Comparison of ENCODE assay signal across 9 cellular contexts in the genomic region with DNA sequence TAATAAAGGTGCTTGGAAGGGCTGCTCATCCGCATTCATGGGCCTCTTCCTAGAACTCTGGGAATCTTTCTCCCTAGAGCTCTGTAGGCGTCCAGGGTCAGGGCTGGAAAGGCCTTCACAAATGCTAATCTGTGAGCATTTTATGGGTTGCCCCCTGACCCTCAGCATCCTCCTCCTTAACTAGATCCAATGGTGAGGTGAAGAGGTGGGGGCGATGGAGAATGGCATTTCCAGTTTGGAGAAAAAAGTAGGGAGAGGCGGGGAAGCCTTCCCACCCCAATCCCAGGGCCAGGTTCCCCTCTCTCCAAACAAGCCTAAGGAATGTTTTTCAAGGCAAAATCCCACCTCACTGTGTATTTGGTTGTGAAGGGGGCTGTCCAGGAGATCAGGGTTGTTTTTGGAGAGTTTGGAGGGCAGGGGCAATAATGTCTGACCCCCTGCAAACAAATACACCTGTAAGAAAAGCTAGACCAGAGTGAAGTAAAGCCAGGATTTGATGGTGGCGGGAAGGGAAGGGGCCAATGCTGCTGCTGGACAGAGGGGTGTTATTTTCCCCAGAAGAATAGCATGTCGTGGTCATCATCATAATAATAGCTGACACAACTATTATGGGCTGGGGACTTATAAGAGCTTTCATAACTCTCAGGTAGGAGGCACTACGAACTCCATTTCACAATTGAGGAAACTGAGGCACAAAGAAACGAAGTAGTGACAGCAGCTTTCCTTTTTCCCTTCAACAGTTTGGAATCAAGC. TPM values are rescaled to one million over a fixed set of nuclear protein-coding genes. Genes with fewer than 3 reads are reported as not detected.
DNase-seq lines count a peak whose midpoint lies in the region; TF ChIP-seq lines count a peak whose summit lies in the region.
"Had no signal": no experiment of that assay in that cellular context is flagged by ENCODE, and none has a peak within 500 bp of the region (broad histone marks: within the 10 kb centered on the region; RNA-seq: fewer than 3 reads in every experiment).

No MANE protein-coding gene starts in this region.

- H3K4me1 Mint-ChIP-seq in chondrocyte (ENCODE audit: low read depth), result peaks cover 28% of the 10 kb centered on the region
- H3K4me1 Mint-ChIP-seq in activated T-helper 2 cell treated with anti-CD3 and anti-CD28 coated beads, Interferon-gamma antibody, Interleukin-2, Interleukin-4, amounts not matched to agents 10 μg/mL and 5 μg/mL and 100 μg/mL, durations not matched to agents 14 hours and 24 hours and 36 hours (ENCODE audit: low read depth), result peaks cover 5% of the 10 kb centered on the region

- no peaks in the 10 kb centered on the region for H4K20me1 ChIP-seq in mammary epithelial cell (ENCODE audit: insufficient read depth, low read length)

- no peaks in the 10 kb centered on the region for H3K36me3 Mint-ChIP-seq in chondrocyte (ENCODE audit: low read depth)
- H3K36me3 Mint-ChIP-seq in activated T-helper 2 cell treated with anti-CD3 and anti-CD28 coated beads, Interferon-gamma antibody, Interleukin-2, Interleukin-4, amounts not matched to agents 10 μg/mL and 5 μg/mL and 100 μg/mL, durations not matched to agents 14 hours and 24 hours and 36 hours (ENCODE audit: low read depth), result no peaks in the 10 kb centered on the region

- H3K27me3 ChIP-seq in breast epithelium (peaks cover 3 to 32% of the 10 kb centered on the region in 2 donors), mammary epithelial cell (ENCODE audit: insufficient read depth, low read length) (peaks cover 29% of the 10 kb centered on the region), stomach smooth muscle (ENCODE audit: control insufficient read depth in 1 of 2, insufficient read depth in 2 of 2, low read length in 2 of 2) (peaks cover 30% of the 10 kb centered on the region in 2 donors)

- H2AFZ ChIP-seq in mammary epithelial cell (ENCODE audit: low read depth, low read length), result no peak overlapping the region

- WGBS in mammary epithelial cell (ENCODE audit: low coverage, missing lambda C conversion rate), result 63% methylated on average over 8 of the region's 8 CpGs

- no peak overlapping the region for H3K4me2 ChIP-seq in mammary epithelial cell (ENCODE audit: insufficient read depth, low read depth, low read length)

- H3K9me3 ChIP-seq in breast epithelium (no peaks in the 10 kb centered on the region), mammary epithelial cell (replicated peaks; ENCODE audit: insufficient read depth, low read length) (no peaks in the 10 kb centered on the region), stomach smooth muscle (ENCODE audit: control insufficient read depth in 2 of 2, low read length in 2 of 2) (no peaks in the 10 kb centered on the region)
- H3K9me3 ChIP-seq: uterus had no signal

- peak overlapping the region; percentile 43 to 79 (median 54) for H3K4me3 ChIP-seq in breast epithelium
- no peak overlapping the region for H3K4me3 ChIP-seq in mammary epithelial cell (replicated peaks in 1 of 3; ENCODE audit: insufficient read depth in 1 of 3, low read depth in 2 of 3, low read length in 3 of 3)
- H3K4me3 ChIP-seq in stomach smooth muscle (ENCODE audit: low read length in 2 of 2), result peak overlapping the region; percentile 73 to 75

- CTCF ChIA-PET in mammary epithelial cell (lab: Charles Lee; ENCODE audit: low non-redundant PET), result interaction anchor here (0.6 to 1.0 kb wide), 2 partner anchors 31 to 670 kb away, joined by 4 to 5 read pairs; no protein-coding TSS in a partner anchor

- H3K36me3 ChIP-seq in breast epithelium (no peaks in the 10 kb centered on the region), mammary epithelial cell (ENCODE audit: insufficient read depth, low read length) (no peaks in the 10 kb centered on the region), stomach smooth muscle (ENCODE audit: control insufficient read depth in 2 of 2, insufficient read depth in 2 of 2, low read length in 2 of 2) (no peaks in the 10 kb centered on the region)
- H3K36me3 ChIP-seq: uterus had no signal

- H3K27ac ChIP-seq in breast epithelium, result no peak overlapping the region
- H3K27ac ChIP-seq in mammary epithelial cell (ENCODE audit: insufficient read depth, low read depth, low read length), result no peak overlapping the region
- no peak overlapping the region for H3K27ac ChIP-seq in stomach smooth muscle (ENCODE audit: low read length)
- H3K27ac ChIP-seq: uterus had no signal

- H3K27me3 Mint-ChIP-seq in chondrocyte (ENCODE audit: low read depth), result peaks cover 31% of the 10 kb centered on the region
- H3K27me3 Mint-ChIP-seq in activated T-helper 2 cell treated with anti-CD3 and anti-CD28 coated beads, Interferon-gamma antibody, Interleukin-2, Interleukin-4, amounts not matched to agents 10 μg/mL and 5 μg/mL and 100 μg/mL, durations not matched to agents 14 hours and 24 hours and 36 hours (ENCODE audit: low read depth), result peaks cover 63% of the 10 kb centered on the region

- intact Hi-C loops in breast epithelium (cut with DNase I; ENCODE audit: low total_unique reads), result no loop called here
- intact Hi-C loops in mammary epithelial cell (cut with micrococcal nuclease), result loop anchor here (1.0 to 10.0 kb wide), 4 partner anchors 302 to 1736 kb away; no protein-coding TSS in a partner anchor
- intact Hi-C loops in activated T-helper 2 cell treated with anti-CD3 and anti-CD28 coated beads, Interferon-gamma antibody, Interleukin-2, Interleukin-4, amounts not matched to agents 10 μg/mL and 5 μg/mL and 100 μg/mL, durations not matched to agents 14 hours and 24 hours and 36 hours (cut with micrococcal nuclease), result loop anchor here (1.0 to 10.0 kb wide), 3 partner anchors 343 to 816 kb away; no protein-coding TSS in a partner anchor

- no peaks in the 10 kb centered on the region for H3K79me2 ChIP-seq in mammary epithelial cell (ENCODE audit: insufficient read depth, low read length)

- peak overlapping the region; percentile 22 for H3K27ac Mint-ChIP-seq in chondrocyte (ENCODE audit: unreplicated experiment)
- no peak overlapping the region for H3K27ac Mint-ChIP-seq in activated T-helper 2 cell treated with anti-CD3 and anti-CD28 coated beads, Interferon-gamma antibody, Interleukin-2, Interleukin-4, amounts not matched to agents 10 μg/mL and 5 μg/mL and 100 μg/mL, durations not matched to agents 14 hours and 24 hours and 36 hours

- H3K9ac ChIP-seq in mammary epithelial cell (ENCODE audit: insufficient read depth, low read length) (no peak overlapping the region), stomach smooth muscle (ENCODE audit: low read length in 2 of 2) (no peak overlapping the region)

- dilution Hi-C loops in mammary epithelial cell (cut with HindIII; ENCODE audit: low sequenced_read_pairs), result no loop called here

- BruUV-seq in mammary epithelial cell (replicated peaks; lab: Mats Ljungman, UMichigan), result no TSS peak

- TF ChIP-seq POLR2A in breast epithelium (IDR thresholded peaks at IDR 0.05), result no peak

- in situ Hi-C loops in mammary epithelial cell (cut with MboI; ENCODE audit: low sequenced_read_pairs in 2 of 2), result loop anchor here in 1 of 2 donors (25.0 kb wide), 1 partner anchor 302 kb away; no protein-coding TSS in a partner anchor

- DNase-seq in breast epithelium (ENCODE audit: low spot score in 2 of 2), result no peak
- DNase-seq in mammary epithelial cell, result no peak
- DNase-seq in chondrocyte (ENCODE audit: low spot score), result no peak
- DNase-seq in mesenteric fat pad (ENCODE audit: low spot score), result peak; percentile 9
- no peak for DNase-seq in GM19238 (ENCODE audit: insufficient read length, low spot score)
- no peak for DNase-seq in activated T-helper 2 cell treated with anti-CD3 and anti-CD28 coated beads, Interferon-gamma antibody, Interleukin-2, Interleukin-4, amounts not matched to agents 10 μg/mL and 5 μg/mL and 100 μg/mL, durations not matched to agents 14 hours and 24 hours and 36 hours (ENCODE audit: low spot score)
- no peak for DNase-seq in NCI-H146 (lab: John Stamatoyannopoulos, UW)

- no peak for TF ChIP-seq CTCF in breast epithelium (IDR thresholded peaks at IDR 0.05)
- TF ChIP-seq CTCF in mammary epithelial cell (conservative IDR thresholded peaks at IDR 0.05 in 1 of 2, IDR thresholded peaks at IDR 0.05 in 1 of 2; ENCODE audit: extremely low read depth in 1 of 2, insufficient read depth in 1 of 2, low read depth in 1 of 2, low read length in 2 of 2), result no peak
- TF ChIP-seq CTCF in chondrocyte (IDR thresholded peaks at IDR 0.05), result no peak

- no peak overlapping the region for H3K4me3 Mint-ChIP-seq in chondrocyte (ENCODE audit: unreplicated experiment)
- no peak overlapping the region for H3K4me3 Mint-ChIP-seq in activated T-helper 2 cell treated with anti-CD3 and anti-CD28 coated beads, Interferon-gamma antibody, Interleukin-2, Interleukin-4, amounts not matched to agents 10 μg/mL and 5 μg/mL and 100 μg/mL, durations not matched to agents 14 hours and 24 hours and 36 hours (ENCODE audit: low read depth)

- H3K9me3 Mint-ChIP-seq in chondrocyte (ENCODE audit: low read depth), result no peaks in the 10 kb centered on the region
- H3K9me3 Mint-ChIP-seq in activated T-helper 2 cell treated with anti-CD3 and anti-CD28 coated beads, Interferon-gamma antibody, Interleukin-2, Interleukin-4, amounts not matched to agents 10 μg/mL and 5 μg/mL and 100 μg/mL, durations not matched to agents 14 hours and 24 hours and 36 hours, result no peaks in the 10 kb centered on the region

- H3K4me1 ChIP-seq in breast epithelium (peaks cover 3 to 20% of the 10 kb centered on the region in 2 donors), mammary epithelial cell (ENCODE audit: insufficient read depth, low read length) (no peaks in the 10 kb centered on the region), stomach smooth muscle (ENCODE audit: control insufficient read depth, insufficient read depth, low read length) (peaks cover 35% of the 10 kb centered on the region)

RNA-seq across cellular contexts. Expression of gene MYCN, which starts 1.4 kb away (rescaled TPM):
- total RNA-seq in breast epithelium, result under 1 TPM; 0.32 to 0.98 (median 0.59) TPM
- under 1 TPM in 1 of 2 donors, not detected in 1; 0.50 TPM for total RNA-seq in mammary epithelial cell
- not detected for polyA plus RNA-seq in mammary epithelial cell
- polyA minus RNA-seq in mammary epithelial cell, result not detected
- total RNA-seq in chondrocyte, result 0.17 to 0.34 TPM in 2 of 3 replicates, not detected in the other
- 0.29 TPM for total RNA-seq in mesenteric fat pad
- total RNA-seq in activated T-helper 2 cell treated with anti-CD3 and anti-CD28 coated beads, Interferon-gamma antibody, Interleukin-2, Interleukin-4, amounts not matched to agents 10 μg/mL and 5 μg/mL and 100 μg/mL, durations not matched to agents 14 hours and 24 hours and 36 hours, result not detected in 2 replicates

Comparison
In these comparisons a context has a peak if more than half of its experiments do, and no peak if none do; other contexts are left out.
1. H3K4me3 ChIP-seq: peak in breast epithelium (3 of 3) and stomach smooth muscle (2 of 2); none in mammary epithelial cell (0 of 3).